In genomic region chr15:90558182-90558581, GRCh38 we compare ENCODE assay signal across 8 cellular contexts. TPM values are rescaled to one million over a fixed set of nuclear protein-coding genes. Genes with fewer than 3 reads are reported as not detected.
A peak's percentile ranks its signal among the peaks of the same experiment; 100 is the strongest.
DNase-seq lines count a peak whose midpoint lies in the region; ATAC-seq, FAIRE-seq and TF ChIP-seq lines count a peak whose summit lies in the region.

No MANE protein-coding gene starts in this region.

- H3K4me1 Mint-ChIP-seq in CD14-positive monocyte (peaks cover 64% of the 10 kb centered on the region), natural killer cell (peaks cover 69 to 74% of the 10 kb centered on the region in 2 donors)

- no peak for DNase-seq in CD14-positive monocyte (ENCODE audit: low spot score)
- peak; percentile 89 for DNase-seq in OCI-M1 (lab: John Stamatoyannopoulos, UW)
- DNase-seq in natural killer cell: no peak
- DNase-seq in D721Med (ENCODE audit: insufficient read length, low spot score): no peak
- no peak for DNase-seq in GM10248 (ENCODE audit: extremely low spot score)
- no peak for DNase-seq in stimulated activated CD4-positive, alpha-beta T cell treated with anti-CD3 and anti-CD28 coated beads, Interleukin-15, amount 100 ng/mL, for 24 hours

- H3K4me3 Mint-ChIP-seq in CD14-positive monocyte (no peak overlapping the region), natural killer cell (no peak overlapping the region)

- no peak overlapping the region for H3K9ac ChIP-seq in endocrine pancreas (ENCODE audit: control insufficient read depth, insufficient read depth, low read length)

- H3K27me3 Mint-ChIP-seq in CD14-positive monocyte (ENCODE audit: low read depth in 3 of 3): peaks cover 0 to 3% (median 0%) of the 10 kb centered on the region in 3 donors
- H3K27me3 Mint-ChIP-seq in natural killer cell (ENCODE audit: low read depth in 2 of 2): no peaks in the 10 kb centered on the region

- TF ChIP-seq CTCF in CD14-positive monocyte (IDR thresholded peaks at IDR 0.05): no peak
- no peak for TF ChIP-seq CTCF in natural killer cell (IDR thresholded peaks at IDR 0.05)
- no peak for TF ChIP-seq CTCF in D721Med (IDR thresholded peaks at IDR 0.05; ENCODE audit: insufficient read depth, missing control alignments)
- TF ChIP-seq CTCF in GM10248 (IDR thresholded peaks at IDR 0.05; ENCODE audit: control extremely low read depth, extremely low read depth, low read depth, missing control alignments): no peak

- H3K27ac Mint-ChIP-seq in CD14-positive monocyte (peak overlapping the region; percentile 8 to 86 (median 64)), natural killer cell (peak overlapping the region; percentile 1 to 61)

- FAIRE-seq in D721Med (lab: Jason Lieb, UNC): no peak

- no peaks in the 10 kb centered on the region for H3K36me3 ChIP-seq in endocrine pancreas (ENCODE audit: control insufficient read depth, insufficient read depth, low read length)

- H3K27me3 ChIP-seq in endocrine pancreas (ENCODE audit: control insufficient read depth, insufficient read depth, low read length): no peaks in the 10 kb centered on the region

- peaks cover 12% of the 10 kb centered on the region for H3K4me1 ChIP-seq in endocrine pancreas (ENCODE audit: control insufficient read depth, insufficient read depth, low read length)

- H3K9me3 ChIP-seq in endocrine pancreas (ENCODE audit: control insufficient read depth, low read length): no peaks in the 10 kb centered on the region

- POLR2A ChIA-PET in GM10248 (lab: Yijun Ruan, JAX): no interaction called here

- CTCF ChIA-PET in GM10248 (lab: Yijun Ruan, JAX): interaction anchor here (0.9 to 2.4 kb wide), 2 partner anchors 11 to 13 kb away, joined by 3 to 5 read pairs; no protein-coding TSS in a partner anchor

- peaks cover 0 to 2% (median 0%) of the 10 kb centered on the region in 7 donors for H3K9me3 Mint-ChIP-seq in CD14-positive monocyte
- H3K9me3 Mint-ChIP-seq in natural killer cell: no peaks in the 10 kb centered on the region

- intact Hi-C loops in CD14-positive monocyte (cut with micrococcal nuclease) (no loop called here), natural killer cell (cut with micrococcal nuclease) (no loop called here)

- peak overlapping the region; percentile 19 for H3K4me3 ChIP-seq in endocrine pancreas (ENCODE audit: control insufficient read depth, insufficient read depth, low read length)

- ATAC-seq in natural killer cell (no peak), GM19023 (IDR thresholded peaks at IDR 0.05; ENCODE audit: unreplicated experiment) (no peak)

- H3K36me3 Mint-ChIP-seq in CD14-positive monocyte (peaks cover 31 to 32% of the 10 kb centered on the region in 2 donors), natural killer cell (no peaks in the 10 kb centered on the region)

RNA-seq across cellular contexts. Expression of gene CRTC3, which starts 28.5 kb away (rescaled TPM):
- 10 to 100 TPM in 1 of 2 donors, 1 to 10 TPM in 1; 6.0 to 12.2 TPM for polyA plus RNA-seq in CD14-positive monocyte
- total RNA-seq in natural killer cell: 100 to 1,000 TPM in 1 of 3 donors, 10 to 100 TPM in 2; 68.8 to 101 (median 92.4) TPM
